In the genomic region with DNA sequence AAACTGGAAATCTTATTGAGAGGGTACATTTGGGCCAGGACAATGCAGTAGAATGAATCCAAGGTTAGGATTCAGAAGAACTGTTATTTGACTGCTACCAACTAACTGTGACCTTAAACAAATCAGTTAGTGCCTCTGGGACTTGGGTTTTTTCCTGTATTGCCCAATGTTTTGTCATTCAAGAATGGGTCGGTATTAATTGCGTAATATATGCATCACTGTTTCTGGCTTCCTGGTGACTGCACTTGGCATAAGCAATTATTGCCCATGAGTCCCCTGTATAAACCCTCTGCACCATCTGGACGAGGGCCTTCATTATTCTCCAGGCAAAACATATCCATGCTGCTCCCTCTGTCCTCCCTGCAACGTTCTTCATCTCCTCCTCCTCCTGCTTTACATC, we compare ENCODE assay signal across 16 cellular contexts.
"Had no signal": no experiment of that assay in that cellular context is flagged by ENCODE, and none has a peak within 500 bp of the region (broad histone marks: within the 10 kb centered on the region; RNA-seq: fewer than 3 reads in every experiment).

No MANE protein-coding gene starts in this region.

- DNase-seq: activated naive CD4-positive, alpha-beta T cell treated with Interleukin-2 at 50 U/mL for 16 hours; activated T-cell treated with anti-CD3 and anti-CD28 coated beads for 4 hours; anterior cingulate cortex; effector memory CD8-positive, alpha-beta T cell; heart right ventricle; left colon; natural killer cell; retina; stimulated activated CD4-positive, alpha-beta T cell treated with anti-CD3 and anti-CD28 coated beads, Interleukin-12 subunit alpha, Interleukin-12 subunit beta, amount 100 ng/mL, for 4 hours; stimulated activated CD4-positive, alpha-beta T cell treated with anti-CD3 and anti-CD28 coated beads, Interleukin-2, amount 100 ng/mL, for 24 hours; stomach; upper lobe of right lung had no signal

- ATAC-seq: activated CD4-positive, CD25-positive, alpha-beta regulatory T cell treated with anti-CD3 and anti-CD28 coated beads, Interleukin-2, amount 50 U/mL, for 24 hours; effector memory CD8-positive, alpha-beta T cell; gastroesophageal sphincter; heart right ventricle; left colon; natural killer cell; upper lobe of right lung had no signal

- H3K36me3 ChIP-seq: gastroesophageal sphincter, heart right ventricle, neutrophil, stomach, thoracic aorta, upper lobe of right lung had no signal

- H3K27me3 ChIP-seq: gastroesophageal sphincter, heart right ventricle, neutrophil, stomach, upper lobe of right lung had no signal

- H3K4me3 ChIP-seq: gastroesophageal sphincter, heart right ventricle, stomach, thoracic aorta, upper lobe of right lung had no signal
